ENCODE assay signal across 1 cellular context in genomic region chr5:91028518-91028956, GRCh38.
TF ChIP-seq lines count a peak whose summit lies in the region.

No MANE protein-coding gene starts in this region.

TF ChIP-seq in K562, 482 proteins besides CTCF, POLR2A, EP300 and RAD21 (continued from another document and continues in another):
- TF ChIP-seq C11orf30 (IDR thresholded peaks at IDR 0.05; ENCODE audit: low read depth) (peak; percentile 42; the same call in 1 of the 2 replicates), ZNF407 (IDR thresholded peaks at IDR 0.05; ENCODE audit: low read depth) (no peak), ZNF3 (CRISPR knock-in tag; IDR thresholded peaks at IDR 0.05) (no peak), STAT5B (CRISPR knock-in tag; IDR thresholded peaks at IDR 0.05) (no peak), EHMT2 (IDR thresholded peaks at IDR 0.05) (no peak), CREB5 (CRISPR knock-in tag; IDR thresholded peaks at IDR 0.05) (no peak), THRA (IDR thresholded peaks at IDR 0.05) (no peak), ZNF436 (CRISPR knock-in tag; IDR thresholded peaks at IDR 0.05) (no peak), AFF1 (IDR thresholded peaks at IDR 0.05; ENCODE audit: low read depth in 1 of 2, partially characterized antibody in 2 of 2) (no peak), ATF2 (CRISPR knock-in tag; IDR thresholded peaks at IDR 0.05) (no peak), TAF15 (IDR thresholded peaks at IDR 0.05; ENCODE audit: low read depth, low read length) (no peak), ZBTB49 (CRISPR knock-in tag; IDR thresholded peaks at IDR 0.05; ENCODE audit: borderline replicate concordance) (no peak), HDAC8 (tag; IDR thresholded peaks at IDR 0.05) (no peak), NCOA1 (IDR thresholded peaks at IDR 0.05; ENCODE audit: low read depth) (no peak), ELF1 (tag; IDR thresholded peaks at IDR 0.05) (no peak), ZBTB12 (CRISPR knock-in tag; IDR thresholded peaks at IDR 0.05) (no peak), CGGBP1 (CRISPR knock-in tag; IDR thresholded peaks at IDR 0.05) (no peak), ID3 (CRISPR knock-in tag; IDR thresholded peaks at IDR 0.05) (no peak), ID3 (tag; IDR thresholded peaks at IDR 0.05) (no peak), ZNF764 (CRISPR knock-in tag; IDR thresholded peaks at IDR 0.05; ENCODE audit: low read depth) (no peak), TFAP4 (CRISPR knock-in tag; IDR thresholded peaks at IDR 0.05; ENCODE audit: borderline replicate concordance) (no peak), PRDM10 (IDR thresholded peaks at IDR 0.05; ENCODE audit: partially characterized antibody) (no peak), FOXM1 (IDR thresholded peaks at IDR 0.05; ENCODE audit: low read depth) (no peak; the same call in 1 of the 2 replicates), FOXM1 (CRISPR knock-in tag; IDR thresholded peaks at IDR 0.05; ENCODE audit: low read depth) (no peak), ZNF253 (CRISPR knock-in tag; conservative IDR thresholded peaks at IDR 0.05) (no peak), SPI1 (IDR thresholded peaks at IDR 0.05; ENCODE audit: borderline replicate concordance, low read depth, low read length) (no peak)
